ENCODE assay signal across 1 cellular context in genomic region chr19:18415177-18415867, GRCh38.
TF ChIP-seq lines count a peak whose summit lies in the region.

No MANE protein-coding gene starts in this region.

TF ChIP-seq in K562, 482 proteins besides CTCF, POLR2A, EP300 and RAD21 (continued from another document and continues in another):
- TF ChIP-seq, protein P1, sequence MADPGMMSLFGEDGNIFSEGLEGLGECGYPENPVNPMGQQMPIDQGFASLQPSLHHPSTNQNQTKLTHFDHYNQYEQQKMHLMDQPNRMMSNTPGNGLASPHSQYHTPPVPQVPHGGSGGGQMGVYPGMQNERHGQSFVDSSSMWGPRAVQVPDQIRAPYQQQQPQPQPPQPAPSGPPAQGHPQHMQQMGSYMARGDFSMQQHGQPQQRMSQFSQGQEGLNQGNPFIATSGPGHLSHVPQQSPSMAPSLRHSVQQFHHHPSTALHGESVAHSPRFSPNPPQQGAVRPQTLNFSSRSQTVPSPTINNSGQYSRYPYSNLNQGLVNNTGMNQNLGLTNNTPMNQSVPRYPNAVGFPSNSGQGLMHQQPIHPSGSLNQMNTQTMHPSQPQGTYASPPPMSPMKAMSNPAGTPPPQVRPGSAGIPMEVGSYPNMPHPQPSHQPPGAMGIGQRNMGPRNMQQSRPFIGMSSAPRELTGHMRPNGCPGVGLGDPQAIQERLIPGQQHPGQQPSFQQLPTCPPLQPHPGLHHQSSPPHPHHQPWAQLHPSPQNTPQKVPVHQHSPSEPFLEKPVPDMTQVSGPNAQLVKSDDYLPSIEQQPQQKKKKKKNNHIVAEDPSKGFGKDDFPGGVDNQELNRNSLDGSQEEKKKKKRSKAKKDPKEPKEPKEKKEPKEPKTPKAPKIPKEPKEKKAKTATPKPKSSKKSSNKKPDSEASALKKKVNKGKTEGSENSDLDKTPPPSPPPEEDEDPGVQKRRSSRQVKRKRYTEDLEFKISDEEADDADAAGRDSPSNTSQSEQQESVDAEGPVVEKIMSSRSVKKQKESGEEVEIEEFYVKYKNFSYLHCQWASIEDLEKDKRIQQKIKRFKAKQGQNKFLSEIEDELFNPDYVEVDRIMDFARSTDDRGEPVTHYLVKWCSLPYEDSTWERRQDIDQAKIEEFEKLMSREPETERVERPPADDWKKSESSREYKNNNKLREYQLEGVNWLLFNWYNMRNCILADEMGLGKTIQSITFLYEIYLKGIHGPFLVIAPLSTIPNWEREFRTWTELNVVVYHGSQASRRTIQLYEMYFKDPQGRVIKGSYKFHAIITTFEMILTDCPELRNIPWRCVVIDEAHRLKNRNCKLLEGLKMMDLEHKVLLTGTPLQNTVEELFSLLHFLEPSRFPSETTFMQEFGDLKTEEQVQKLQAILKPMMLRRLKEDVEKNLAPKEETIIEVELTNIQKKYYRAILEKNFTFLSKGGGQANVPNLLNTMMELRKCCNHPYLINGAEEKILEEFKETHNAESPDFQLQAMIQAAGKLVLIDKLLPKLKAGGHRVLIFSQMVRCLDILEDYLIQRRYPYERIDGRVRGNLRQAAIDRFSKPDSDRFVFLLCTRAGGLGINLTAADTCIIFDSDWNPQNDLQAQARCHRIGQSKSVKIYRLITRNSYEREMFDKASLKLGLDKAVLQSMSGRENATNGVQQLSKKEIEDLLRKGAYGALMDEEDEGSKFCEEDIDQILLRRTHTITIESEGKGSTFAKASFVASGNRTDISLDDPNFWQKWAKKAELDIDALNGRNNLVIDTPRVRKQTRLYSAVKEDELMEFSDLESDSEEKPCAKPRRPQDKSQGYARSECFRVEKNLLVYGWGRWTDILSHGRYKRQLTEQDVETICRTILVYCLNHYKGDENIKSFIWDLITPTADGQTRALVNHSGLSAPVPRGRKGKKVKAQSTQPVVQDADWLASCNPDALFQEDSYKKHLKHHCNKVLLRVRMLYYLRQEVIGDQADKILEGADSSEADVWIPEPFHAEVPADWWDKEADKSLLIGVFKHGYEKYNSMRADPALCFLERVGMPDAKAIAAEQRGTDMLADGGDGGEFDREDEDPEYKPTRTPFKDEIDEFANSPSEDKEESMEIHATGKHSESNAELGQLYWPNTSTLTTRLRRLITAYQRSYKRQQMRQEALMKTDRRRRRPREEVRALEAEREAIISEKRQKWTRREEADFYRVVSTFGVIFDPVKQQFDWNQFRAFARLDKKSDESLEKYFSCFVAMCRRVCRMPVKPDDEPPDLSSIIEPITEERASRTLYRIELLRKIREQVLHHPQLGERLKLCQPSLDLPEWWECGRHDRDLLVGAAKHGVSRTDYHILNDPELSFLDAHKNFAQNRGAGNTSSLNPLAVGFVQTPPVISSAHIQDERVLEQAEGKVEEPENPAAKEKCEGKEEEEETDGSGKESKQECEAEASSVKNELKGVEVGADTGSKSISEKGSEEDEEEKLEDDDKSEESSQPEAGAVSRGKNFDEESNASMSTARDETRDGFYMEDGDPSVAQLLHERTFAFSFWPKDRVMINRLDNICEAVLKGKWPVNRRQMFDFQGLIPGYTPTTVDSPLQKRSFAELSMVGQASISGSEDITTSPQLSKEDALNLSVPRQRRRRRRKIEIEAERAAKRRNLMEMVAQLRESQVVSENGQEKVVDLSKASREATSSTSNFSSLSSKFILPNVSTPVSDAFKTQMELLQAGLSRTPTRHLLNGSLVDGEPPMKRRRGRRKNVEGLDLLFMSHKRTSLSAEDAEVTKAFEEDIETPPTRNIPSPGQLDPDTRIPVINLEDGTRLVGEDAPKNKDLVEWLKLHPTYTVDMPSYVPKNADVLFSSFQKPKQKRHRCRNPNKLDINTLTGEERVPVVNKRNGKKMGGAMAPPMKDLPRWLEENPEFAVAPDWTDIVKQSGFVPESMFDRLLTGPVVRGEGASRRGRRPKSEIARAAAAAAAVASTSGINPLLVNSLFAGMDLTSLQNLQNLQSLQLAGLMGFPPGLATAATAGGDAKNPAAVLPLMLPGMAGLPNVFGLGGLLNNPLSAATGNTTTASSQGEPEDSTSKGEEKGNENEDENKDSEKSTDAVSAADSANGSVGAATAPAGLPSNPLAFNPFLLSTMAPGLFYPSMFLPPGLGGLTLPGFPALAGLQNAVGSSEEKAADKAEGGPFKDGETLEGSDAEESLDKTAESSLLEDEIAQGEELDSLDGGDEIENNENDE (IDR thresholded peaks at IDR 0.05; ENCODE audit: low read depth, low read length): no peak
- TF ChIP-seq MXI1 (IDR thresholded peaks at IDR 0.05; ENCODE audit: low read depth, low read length): no peak
- TF ChIP-seq PYGO2 (tag; IDR thresholded peaks at IDR 0.05): no peak
- TF ChIP-seq FOSL1 (tag; conservative IDR thresholded peaks at IDR 0.05): no peak
- no peak for TF ChIP-seq CAMTA2 (CRISPR knock-in tag; conservative IDR thresholded peaks at IDR 0.05)
- TF ChIP-seq HEY1 (CRISPR knock-in tag; IDR thresholded peaks at IDR 0.05; ENCODE audit: borderline replicate concordance): no peak
- no peak for TF ChIP-seq RBBP5 (IDR thresholded peaks at IDR 0.05; ENCODE audit: borderline replicate concordance, insufficient read depth, low read length, poor library complexity, severe bottlenecking)
- TF ChIP-seq TAF15 (IDR thresholded peaks at IDR 0.05; ENCODE audit: low read depth, low read length): no peak
- TF ChIP-seq, protein P2, sequence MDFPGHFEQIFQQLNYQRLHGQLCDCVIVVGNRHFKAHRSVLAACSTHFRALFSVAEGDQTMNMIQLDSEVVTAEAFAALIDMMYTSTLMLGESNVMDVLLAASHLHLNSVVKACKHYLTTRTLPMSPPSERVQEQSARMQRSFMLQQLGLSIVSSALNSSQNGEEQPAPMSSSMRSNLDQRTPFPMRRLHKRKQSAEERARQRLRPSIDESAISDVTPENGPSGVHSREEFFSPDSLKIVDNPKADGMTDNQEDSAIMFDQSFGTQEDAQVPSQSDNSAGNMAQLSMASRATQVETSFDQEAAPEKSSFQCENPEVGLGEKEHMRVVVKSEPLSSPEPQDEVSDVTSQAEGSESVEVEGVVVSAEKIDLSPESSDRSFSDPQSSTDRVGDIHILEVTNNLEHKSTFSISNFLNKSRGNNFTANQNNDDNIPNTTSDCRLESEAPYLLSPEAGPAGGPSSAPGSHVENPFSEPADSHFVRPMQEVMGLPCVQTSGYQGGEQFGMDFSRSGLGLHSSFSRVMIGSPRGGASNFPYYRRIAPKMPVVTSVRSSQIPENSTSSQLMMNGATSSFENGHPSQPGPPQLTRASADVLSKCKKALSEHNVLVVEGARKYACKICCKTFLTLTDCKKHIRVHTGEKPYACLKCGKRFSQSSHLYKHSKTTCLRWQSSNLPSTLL (IDR thresholded peaks at IDR 0.05): peak; percentile 97
- TF ChIP-seq HMG20B (CRISPR knock-in tag; IDR thresholded peaks at IDR 0.05): peak; percentile 47; the same call in 1 of the 2 replicates
- no peak for TF ChIP-seq FUS (optimal IDR thresholded peaks at IDR 0.05; ENCODE audit: low read depth, low read length)
- TF ChIP-seq MAX (CRISPR knock-in tag; IDR thresholded peaks at IDR 0.05): no peak; the same call in 1 of the 2 replicates
- TF ChIP-seq, protein P3, sequence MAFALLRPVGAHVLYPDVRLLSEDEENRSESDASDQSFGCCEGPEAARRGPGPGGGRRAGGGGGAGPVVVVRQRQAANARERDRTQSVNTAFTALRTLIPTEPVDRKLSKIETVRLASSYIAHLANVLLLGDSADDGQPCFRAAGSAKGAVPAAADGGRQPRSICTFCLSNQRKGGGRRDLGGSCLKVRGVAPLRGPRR (CRISPR knock-in tag; IDR thresholded peaks at IDR 0.05): peak; percentile 86; the same call in 1 of the 2 replicates
- TF ChIP-seq ZNF707 (CRISPR knock-in tag; conservative IDR thresholded peaks at IDR 0.05): no peak
- no peak for TF ChIP-seq PHF20 (IDR thresholded peaks at IDR 0.05; ENCODE audit: partially characterized antibody)
- no peak; the same call in 1 of the 2 replicates for TF ChIP-seq TAF7 (tag; IDR thresholded peaks at IDR 0.05)
- TF ChIP-seq CCNT2 (IDR thresholded peaks at IDR 0.05; ENCODE audit: borderline replicate concordance, extremely low read depth, insufficient read length, low read depth, low read length): no peak
- TF ChIP-seq NR1H2 (CRISPR knock-in tag; IDR thresholded peaks at IDR 0.05): no peak
- TF ChIP-seq FOS (IDR thresholded peaks at IDR 0.05; ENCODE audit: extremely low read depth, insufficient read length): no peak
- no peak; the same call in 1 of the 2 replicates for TF ChIP-seq ZNF584 (CRISPR knock-in tag; IDR thresholded peaks at IDR 0.05; ENCODE audit: low read depth)
- TF ChIP-seq HDAC3 (IDR thresholded peaks at IDR 0.05; ENCODE audit: borderline replicate concordance, partially characterized antibody): peak; percentile 69
- no peak for TF ChIP-seq ZNF551 (CRISPR knock-in tag; IDR thresholded peaks at IDR 0.05)
- TF ChIP-seq TCF7 (IDR thresholded peaks at IDR 0.05; ENCODE audit: borderline replicate concordance): no peak; the same call in none of the 2 replicates
- TF ChIP-seq, protein P4, sequence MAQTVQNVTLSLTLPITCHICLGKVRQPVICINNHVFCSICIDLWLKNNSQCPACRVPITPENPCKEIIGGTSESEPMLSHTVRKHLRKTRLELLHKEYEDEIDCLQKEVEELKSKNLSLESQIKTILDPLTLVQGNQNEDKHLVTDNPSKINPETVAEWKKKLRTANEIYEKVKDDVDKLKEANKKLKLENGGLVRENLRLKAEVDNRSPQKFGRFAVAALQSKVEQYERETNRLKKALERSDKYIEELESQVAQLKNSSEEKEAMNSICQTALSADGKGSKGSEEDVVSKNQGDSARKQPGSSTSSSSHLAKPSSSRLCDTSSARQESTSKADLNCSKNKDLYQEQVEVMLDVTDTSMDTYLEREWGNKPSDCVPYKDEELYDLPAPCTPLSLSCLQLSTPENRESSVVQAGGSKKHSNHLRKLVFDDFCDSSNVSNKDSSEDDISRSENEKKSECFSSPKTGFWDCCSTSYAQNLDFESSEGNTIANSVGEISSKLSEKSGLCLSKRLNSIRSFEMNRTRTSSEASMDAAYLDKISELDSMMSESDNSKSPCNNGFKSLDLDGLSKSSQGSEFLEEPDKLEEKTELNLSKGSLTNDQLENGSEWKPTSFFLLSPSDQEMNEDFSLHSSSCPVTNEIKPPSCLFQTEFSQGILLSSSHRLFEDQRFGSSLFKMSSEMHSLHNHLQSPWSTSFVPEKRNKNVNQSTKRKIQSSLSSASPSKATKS (CRISPR knock-in tag; IDR thresholded peaks at IDR 0.05): no peak
- TF ChIP-seq POLR2G (IDR thresholded peaks at IDR 0.05; ENCODE audit: low read depth, low read length): peak; percentile 56
- peak; percentile 57; the same call in 1 of the 2 replicates for TF ChIP-seq FOXM1 (IDR thresholded peaks at IDR 0.05; ENCODE audit: low read depth)
- TF ChIP-seq FOXM1 (CRISPR knock-in tag; IDR thresholded peaks at IDR 0.05; ENCODE audit: low read depth): no peak
- TF ChIP-seq NCOA4 (IDR thresholded peaks at IDR 0.05; ENCODE audit: partially characterized antibody): no peak
- no peak for TF ChIP-seq GABPB2 (CRISPR knock-in tag; conservative IDR thresholded peaks at IDR 0.05)
- TF ChIP-seq, protein P5, sequence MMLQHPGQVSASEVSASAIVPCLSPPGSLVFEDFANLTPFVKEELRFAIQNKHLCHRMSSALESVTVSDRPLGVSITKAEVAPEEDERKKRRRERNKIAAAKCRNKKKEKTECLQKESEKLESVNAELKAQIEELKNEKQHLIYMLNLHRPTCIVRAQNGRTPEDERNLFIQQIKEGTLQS (IDR thresholded peaks at IDR 0.05): no peak
- TF ChIP-seq, protein P5 (CRISPR knock-in tag; conservative IDR thresholded peaks at IDR 0.05): no peak
- peak; percentile 48; the same call in 1 of the 2 replicates for TF ChIP-seq BCL6 (CRISPR knock-in tag; IDR thresholded peaks at IDR 0.05)
- no peak for TF ChIP-seq KAT2B (IDR thresholded peaks at IDR 0.05; ENCODE audit: low read depth, low read length)
- TF ChIP-seq NFRKB (IDR thresholded peaks at IDR 0.05; ENCODE audit: low read depth): peak; percentile 25; the same call in 1 of the 2 replicates
- no peak for TF ChIP-seq PREB (CRISPR knock-in tag; IDR thresholded peaks at IDR 0.05)
- peak; percentile 35 for TF ChIP-seq ZFP36 (IDR thresholded peaks at IDR 0.05; ENCODE audit: low read depth, low read length, partially characterized antibody)
- no peak for TF ChIP-seq NR0B1 (IDR thresholded peaks at IDR 0.05; ENCODE audit: partially characterized antibody)
- TF ChIP-seq SMARCA4 (IDR thresholded peaks at IDR 0.05): peak; percentile 69
- TF ChIP-seq ZNF445 (CRISPR knock-in tag; IDR thresholded peaks at IDR 0.05; ENCODE audit: low read depth): no peak
- no peak for TF ChIP-seq STAT5A (IDR thresholded peaks at IDR 0.05; ENCODE audit: borderline replicate concordance, low read length)
- no peak for TF ChIP-seq ZBTB8A (IDR thresholded peaks at IDR 0.05; ENCODE audit: partially characterized antibody)
- no peak for TF ChIP-seq HNRNPK (IDR thresholded peaks at IDR 0.05; ENCODE audit: low read depth, low read length, poor library complexity, severe bottlenecking)
- TF ChIP-seq YY1 (IDR thresholded peaks at IDR 0.05; ENCODE audit: borderline replicate concordance in 1 of 3, control insufficient read depth in 1 of 3, extremely low read depth in 1 of 3, insufficient read depth in 3 of 3, insufficient read length in 1 of 3, insufficient replicate concordance in 2 of 3, low read depth in 1 of 3, low read length in 2 of 3): no peak
- no peak for TF ChIP-seq MYBL2 (IDR thresholded peaks at IDR 0.05; ENCODE audit: low read depth)
- TF ChIP-seq MYBL2 (CRISPR knock-in tag; IDR thresholded peaks at IDR 0.05; ENCODE audit: borderline replicate concordance): no peak
